In genomic region chr11:16816358-16817270, GRCh38 we compare ENCODE assay signal across 17 cellular contexts.
"Had no signal": no experiment of that assay in that cellular context is flagged by ENCODE, and none has a peak within 500 bp of the region (broad histone marks: within the 10 kb centered on the region; RNA-seq: fewer than 3 reads in every experiment).

No MANE protein-coding gene starts in this region.

- H3K27ac Mint-ChIP-seq: activated CD8-positive, alpha-beta T cell treated with anti-CD3 and anti-CD28 coated beads, Interleukin-2, amount 10 ng/mL, durations not matched to agents 7 days and 5 days; naive B cell; stimulated activated memory B cell treated with anti-CD40 and anti-IgM and Interleukin-4, amounts not matched to agents 10 μg/mL and 1 μg/mL and 100 μg/mL, for 72 hours; T-helper 17 cell had no signal

- H3K4me3 Mint-ChIP-seq: activated CD8-positive, alpha-beta T cell treated with anti-CD3 and anti-CD28 coated beads, Interleukin-2, amount 10 ng/mL, durations not matched to agents 7 days and 5 days; stimulated activated memory B cell treated with anti-CD40 and anti-IgM and Interleukin-4, amounts not matched to agents 10 μg/mL and 1 μg/mL and 100 μg/mL, for 72 hours; T-helper 17 cell had no signal

- H3K36me3 Mint-ChIP-seq: naive B cell had no signal

- H3K9me3 ChIP-seq: heart right ventricle, pancreas, transverse colon, vagina had no signal

- DNase-seq: activated CD4-positive, alpha-beta T cell treated with anti-CD3 and anti-CD28 coated beads, Interleukin-2, amount 50 U/mL, for 1 hour; activated CD8-positive, alpha-beta T cell treated with anti-CD3 and anti-CD28 coated beads, Interleukin-2, amount 10 ng/mL, durations not matched to agents 7 days and 5 days; activated naive CD4-positive, alpha-beta T cell treated with Interleukin-2 at 50 U/mL for 16 hours; activated T-cell treated with anti-CD3 and anti-CD28 coated beads, Interleukin-2, amount 50 U/mL, for 1 hour; cortex of kidney; heart right ventricle; islet precursor cell; naive B cell; stimulated activated CD4-positive, alpha-beta T cell treated with anti-CD3 and anti-CD28 coated beads, Interleukin-1b, Interleukin-23, amount 100 ng/mL, for 48 hours; T-helper 17 cell; transverse colon had no signal

- ATAC-seq: activated CD8-positive, alpha-beta T cell treated with anti-CD3 and anti-CD28 coated beads, Interleukin-2, amount 10 ng/mL, durations not matched to agents 7 days and 5 days; left lobe of liver; stimulated activated memory B cell treated with anti-CD40 and anti-IgM and Interleukin-4, amounts not matched to agents 10 μg/mL and 1 μg/mL and 100 μg/mL, for 72 hours; T-helper 17 cell had no signal

- H3K36me3 ChIP-seq: transverse colon, vagina had no signal

- H3K27me3 ChIP-seq: heart right ventricle, pancreas, transverse colon, vagina had no signal

- H3K4me3 ChIP-seq: heart right ventricle, lung, pancreas, transverse colon, vagina had no signal

- H3K9me3 Mint-ChIP-seq: naive B cell; stimulated activated memory B cell treated with anti-CD40 and anti-IgM and Interleukin-4, amounts not matched to agents 10 μg/mL and 1 μg/mL and 100 μg/mL, for 72 hours had no signal

- H3K27me3 Mint-ChIP-seq: naive B cell; stimulated activated memory B cell treated with anti-CD40 and anti-IgM and Interleukin-4, amounts not matched to agents 10 μg/mL and 1 μg/mL and 100 μg/mL, for 72 hours; T-helper 17 cell had no signal

- H3K27ac ChIP-seq: epithelial cell of prostate, pancreas, vagina had no signal
